Comparison of ENCODE assay signal across 8 cellular contexts in the genomic region with DNA sequence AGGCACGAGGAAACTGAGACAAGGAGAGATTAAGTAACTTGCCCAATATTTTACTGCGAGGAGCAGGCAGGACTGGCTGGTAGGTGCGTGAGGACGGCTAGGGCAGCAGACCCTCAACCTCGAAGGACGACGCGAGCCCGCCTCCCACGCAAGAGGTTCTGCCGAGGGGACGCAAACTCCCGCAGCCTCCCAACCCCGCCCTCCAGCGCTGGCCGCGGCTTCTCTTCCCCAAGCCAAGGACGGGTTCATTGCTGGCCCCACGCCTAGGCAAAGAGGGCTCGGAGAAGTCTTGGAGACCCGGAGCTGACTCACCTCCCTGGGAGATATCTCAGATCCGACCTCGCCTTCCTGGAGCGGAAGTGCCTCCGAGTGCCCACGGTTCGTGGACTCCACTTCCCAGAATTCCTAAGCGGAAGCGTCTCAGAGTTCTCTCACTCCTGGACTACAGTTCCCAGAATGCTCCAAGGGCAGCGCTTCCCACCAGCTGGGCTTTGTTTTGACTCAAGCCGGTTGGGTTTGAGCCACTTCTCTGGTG. TPM values are rescaled to one million over a fixed set of nuclear protein-coding genes. Genes with fewer than 3 reads are reported as not detected.
DNase-seq lines count a peak whose midpoint lies in the region; ATAC-seq and TF ChIP-seq lines count a peak whose summit lies in the region.

TSS of gene ZNF235 (minus strand) at position 367 of the 535 bp plus-strand sequence. CDS start 1,621 bp downstream, outside the sequence.

- DNase-seq in AG08395 (ENCODE audit: low spot score) (peak; percentile 95), NCI-H345 (lab: John Stamatoyannopoulos, UW) (peak; percentile 89), kidney epithelial cell (ENCODE audit: low read depth) (peak; percentile 93)
- DNase-seq in activated CD4-positive, alpha-beta T cell treated with anti-CD3 and anti-CD28 coated beads for 1 hour, result peak; percentile 64
- DNase-seq in stimulated activated CD4-positive, alpha-beta T cell treated with anti-CD3 and anti-CD28 coated beads, Interleukin-15, amount 100 ng/mL, for 24 hours, result peak; percentile 83

- peak within 1 kb of the TSS; percentile 49 for H3K27ac ChIP-seq in cingulate gyrus (ENCODE audit: low read depth, low read length)

- no peaks in the 10 kb centered on the region for H3K27me3 ChIP-seq in kidney epithelial cell (ENCODE audit: control insufficient read depth, insufficient read depth, low read length)

- no peaks in the 10 kb centered on the region for H3K36me3 ChIP-seq in kidney epithelial cell (ENCODE audit: control insufficient read depth, insufficient read depth, low read length)

- ATAC-seq in GM18909 (IDR thresholded peaks at IDR 0.05; ENCODE audit: poor library complexity, unreplicated experiment) (peak; percentile 85), HG03175 (IDR thresholded peaks at IDR 0.05; ENCODE audit: unreplicated experiment) (peak; percentile 88)

- peak within 1 kb of the TSS; percentile 87 for H3K4me3 ChIP-seq in kidney epithelial cell (ENCODE audit: low read depth, low read length)

- TF ChIP-seq CTCF in kidney epithelial cell (IDR thresholded peaks at IDR 0.05; ENCODE audit: insufficient read depth, low read length, poor library complexity, severe bottlenecking), result no peak

RNA-seq across cellular contexts. Expression of gene ZNF235, which starts in this region (rescaled TPM):
- 2.2 and 3.9 TPM in 2 replicates for total RNA-seq in kidney epithelial cell

Comparison
In these comparisons a context has a peak if more than half of its experiments do, and no peak if none do; other contexts are left out.
1. Peak in every context shown above with its lines: DNase-seq, ATAC-seq, H3K4me3 ChIP-seq and H3K27ac ChIP-seq.